Comparison of ENCODE assay signal across 8 cellular contexts in the genomic region with DNA sequence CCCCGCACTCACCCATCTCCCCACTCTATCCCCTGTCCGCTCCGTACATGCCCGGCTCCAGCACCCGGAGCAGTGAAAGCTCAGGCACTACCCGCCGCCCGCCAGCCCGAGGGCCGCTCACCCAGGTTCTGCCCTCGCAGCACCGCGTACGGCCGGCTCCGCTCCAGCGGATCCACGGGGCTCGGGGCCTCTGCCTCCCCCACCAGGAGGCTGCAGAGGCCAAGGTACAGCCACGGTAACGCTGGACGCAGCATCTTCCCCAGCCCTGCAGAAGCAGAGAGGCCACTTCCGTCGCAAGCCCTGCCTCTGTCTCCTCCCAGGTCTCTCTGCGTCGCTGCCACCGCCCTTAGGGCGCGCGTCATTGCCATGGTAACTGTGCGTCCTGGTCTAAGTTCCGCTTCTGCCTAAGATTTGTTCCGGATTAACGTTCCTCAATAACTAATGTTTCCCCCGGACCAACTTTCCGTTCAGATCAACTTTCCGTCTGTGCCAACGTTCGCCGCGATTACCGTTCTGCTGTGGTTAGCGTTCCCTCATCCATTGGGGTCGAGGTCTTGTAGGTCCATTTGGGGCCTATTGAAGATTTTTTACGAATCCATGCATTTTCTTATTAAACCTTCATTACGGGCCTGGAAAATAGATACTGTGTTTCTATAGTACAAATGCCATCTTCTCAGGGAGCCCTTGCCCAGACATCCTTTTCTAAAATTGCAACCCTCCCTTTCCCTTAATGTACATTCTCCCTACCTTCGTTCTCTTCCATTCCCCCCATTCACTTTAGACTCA. TPM values are rescaled to one million over a fixed set of nuclear protein-coding genes. Genes with fewer than 3 reads are reported as not detected.
A peak's percentile ranks its signal among the peaks of the same experiment; 100 is the strongest.
DNase-seq lines count a peak whose midpoint lies in the region; ATAC-seq, FAIRE-seq and TF ChIP-seq lines count a peak whose summit lies in the region.

A gene with protein sequence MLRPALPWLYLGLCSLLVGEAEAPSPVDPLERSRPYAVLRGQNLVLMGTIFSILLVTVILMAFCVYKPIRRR (minus strand): TSS at position 281 of the 786 bp plus-strand sequence. CDS start 27 bp downstream, at position 254.

- POLR2A ChIA-PET in T-cell (lab: Charles Lee) = interaction anchor here in 1 of 2 donors (0.7 kb wide), 1 partner anchor 1413 kb away, joined by 3 read pairs; no protein-coding TSS in a partner anchor

- H3K27me3 ChIP-seq in adrenal gland = no peaks in the 10 kb centered on the region

- FAIRE-seq in GM12891 (lab: Jason Lieb, UNC) = peak; percentile 99

- no peaks in the 10 kb centered on the region for H3K9me3 ChIP-seq in adrenal gland (replicated peaks in 1 of 3)

- no peaks in the 10 kb centered on the region for H3K36me3 Mint-ChIP-seq in T-cell

- CTCF ChIA-PET in T-cell (lab: Charles Lee) = no interaction called here

- H3K27ac ChIP-seq in adrenal gland = peak within 1 kb of the TSS in 4 of 5 donors; percentile 38 to 90 (median 76)

- peak within 1 kb of the TSS; percentile 33 to 77 (median 64) for H3K4me3 ChIP-seq in adrenal gland

- peaks cover 7 to 15% of the 10 kb centered on the region in 2 donors for H3K4me1 ChIP-seq in adrenal gland (replicated peaks in 1 of 2)

- peaks cover 26 to 45% (median 37%) of the 10 kb centered on the region in 3 donors for H3K4me1 Mint-ChIP-seq in T-cell

- no peaks in the 10 kb centered on the region for H3K27me3 Mint-ChIP-seq in T-cell

- DNase-seq in GM12891 (ENCODE audit: insufficient read length, low spot score) = peak; percentile 83
- DNase-seq in NCI-H1436 treated with DMSO at 0.1 percent for 48 hours (lab: John Stamatoyannopoulos, UW) = peak; percentile 88
- peak; percentile 80 to 93 (median 88) for DNase-seq in T-cell
- peak; percentile 93 to 98 (median 96) for DNase-seq in adrenal gland
- peak; percentile 96 for DNase-seq in left cardiac atrium
- DNase-seq in posterior vena cava (ENCODE audit: low spot score) = peak; percentile 98
- peak; percentile 96 for DNase-seq in ureter (ENCODE audit: low spot score)

- peak; percentile 69 for TF ChIP-seq POLR2A in GM12891 (IDR thresholded peaks at IDR 0.05; ENCODE audit: low read depth, low read length)
- TF ChIP-seq POLR2A in adrenal gland (IDR thresholded peaks at IDR 0.05) = peak in 1 of 2 donors; percentile 86

- peak within 1 kb of the TSS; percentile 95 to 96 for H3K27ac Mint-ChIP-seq in T-cell

- intact Hi-C loops in adrenal gland (cut with DNase I) (no loop called here), left cardiac atrium (cut with DNase I) (no loop called here), posterior vena cava (cut with DNase I) (no loop called here)

- WGBS in adrenal gland, 4 donors = 2 to 3% (median 2%) methylated on average over 25 to 47 of the region's 47 CpGs

- peaks cover 0 to 6% of the 10 kb centered on the region in 2 donors for H3K36me3 ChIP-seq in adrenal gland (replicated peaks in 1 of 2)

- no peak for TF ChIP-seq CTCF in adrenal gland (IDR thresholded peaks at IDR 0.05)

- no peaks in the 10 kb centered on the region for H3K9me3 Mint-ChIP-seq in T-cell

- H3K4me3 Mint-ChIP-seq in T-cell = peak within 1 kb of the TSS; percentile 84 to 90 (median 87)

- ATAC-seq in HG02840 (IDR thresholded peaks at IDR 0.05; ENCODE audit: low FRiP score, unreplicated experiment) (peak; percentile 98), T-cell (replicated peaks in 1 of 4) (peak; percentile 100), left cardiac atrium (peak; percentile 99)

TF ChIP-seq in GM12891, 5 proteins besides CTCF, POLR2A, EP300 and RAD21:
- TF ChIP-seq SPI1 (IDR thresholded peaks at IDR 0.05; ENCODE audit: low read depth, low read length) = peak; percentile 64
- no peak for TF ChIP-seq PAX5 (IDR thresholded peaks at IDR 0.05; ENCODE audit: insufficient read depth, low read length, severe bottlenecking)
- TF ChIP-seq POU2F2 (IDR thresholded peaks at IDR 0.05; ENCODE audit: low read depth, low read length) = peak; percentile 74; the same call in 1 of the 2 replicates
- peak; percentile 66 for TF ChIP-seq POLR2AphosphoS5 (IDR thresholded peaks at IDR 0.05; ENCODE audit: low read depth, low read length)
- TF ChIP-seq TAF1 (IDR thresholded peaks at IDR 0.05; ENCODE audit: low read depth, low read length) = peak; percentile 77; the same call in 1 of the 2 replicates

RNA-seq across cellular contexts. Expression of the gene that starts here (rescaled TPM):
- 17.1 TPM for polyA plus RNA-seq in GM12891 (2012; ENCODE audit: low read depth, missing spikeins)
- total RNA-seq in T-cell (10 to 100 TPM; 13.6 to 31.0 (median 28.5) TPM), adrenal gland (10 to 100 TPM in 7 of 8 donors, 1 to 10 TPM in 1; 7.1 to 19.5 (median 15.1) TPM), left cardiac atrium (1 to 10 TPM; 6.0 to 7.8 TPM), posterior vena cava (1 to 10 TPM; 6.7 to 9.2 TPM), ureter (14.1 TPM)
- polyA plus RNA-seq in adrenal gland = 10 to 100 TPM in 2 of 3 donors, 1 to 10 TPM in 1; 9.7 to 14.2 (median 12.1) TPM

Comparison
In these comparisons a context has a peak if more than half of its experiments do, and no peak if none do; other contexts are left out.
1. Peak in every context shown above with its lines: DNase-seq, ATAC-seq, H3K4me3 ChIP-seq and H3K27ac ChIP-seq.